In genomic region chr2:50751255-50752069, GRCh38 we compare ENCODE assay signal across 25 cellular contexts.
DNase-seq lines count a peak whose midpoint lies in the region; TF ChIP-seq lines count a peak whose summit lies in the region.
"Had no signal": no experiment of that assay in that cellular context is flagged by ENCODE, and none has a peak within 500 bp of the region (broad histone marks: within the 10 kb centered on the region; RNA-seq: fewer than 3 reads in every experiment).

No MANE protein-coding gene starts in this region.

- no peak overlapping the region for H3K4me3 ChIP-seq in tibial artery
- H3K4me3 ChIP-seq: breast epithelium, HAP-1, K562, lung, prostate gland, skin epidermis, suprapubic skin had no signal

- intact Hi-C loops in tibial artery (cut with DNase I; ENCODE audit: low total_unique reads): no loop called here

- H3K36me3 Mint-ChIP-seq in brain (no peaks in the 10 kb centered on the region), glutamatergic neuron (ENCODE audit: unreplicated experiment) (no peaks in the 10 kb centered on the region)
- H3K36me3 Mint-ChIP-seq: CD4-positive, CD25-positive, alpha-beta regulatory T cell had no signal

- peak overlapping the region in 2 of 5 experiments; percentile 41 to 73 for H3K4me3 Mint-ChIP-seq in brain
- peak overlapping the region; percentile 48 for H3K4me3 Mint-ChIP-seq in glutamatergic neuron (ENCODE audit: unreplicated experiment)
- H3K4me3 Mint-ChIP-seq: activated CD4-positive, alpha-beta memory T cell treated with anti-CD3 and anti-CD28 coated beads, Interleukin-2, amount 10 ng/mL, durations not matched to agents 7 days and 5 days; CD4-positive, CD25-positive, alpha-beta regulatory T cell; dendritic cell treated with granulocyte-macrophage colony-stimulating factor and Interleukin-4, amounts not matched to agents 40 ng/mL and 50 ng/mL, for 4 days had no signal

- H3K27me3 ChIP-seq in tibial artery: no peaks in the 10 kb centered on the region
- H3K27me3 ChIP-seq: breast epithelium, suprapubic skin had no signal

- peak; percentile 10 for DNase-seq in D341Med (ENCODE audit: low spot score)
- peak; percentile 96 for DNase-seq in NCI-H1694 treated with DMSO at 0.1 percent for 48 hours (lab: John Stamatoyannopoulos, UW)
- no peak for DNase-seq in glutamatergic neuron
- no peak for DNase-seq in HUDEP-2 (lab: John Stamatoyannopoulos, UW; ENCODE audit: unreplicated experiment in 76 of 76)
- no peak for DNase-seq in midbrain (lab: John Stamatoyannopoulos, UW)
- DNase-seq in NCI-H510A treated with DMSO at 0.1 percent for 48 hours (lab: John Stamatoyannopoulos, UW): no peak
- DNase-seq in tibial artery: no peak
- DNase-seq: activated CD4-positive, alpha-beta memory T cell treated with anti-CD3 and anti-CD28 coated beads, Interleukin-2, amount 10 ng/mL, durations not matched to agents 7 days and 5 days; activated gamma-delta T cell treated with Interleukin-2 at 50 U/mL for 16 hours; activated T-cell treated with anti-CD3 and anti-CD28 coated beads for 4 hours; CD4-positive, CD25-positive, alpha-beta regulatory T cell; DMS153; foreskin fibroblast; NCI-H187; stimulated activated CD4-positive, alpha-beta T cell treated with anti-CD3 and anti-CD28 coated beads, Interleukin-1b, Interleukin-23, amount 100 ng/mL, for 48 hours; SW 1271 had no signal

- peaks cover 73% of the 10 kb centered on the region for H3K4me1 Mint-ChIP-seq in brain
- H3K4me1 Mint-ChIP-seq in glutamatergic neuron (ENCODE audit: low read depth, unreplicated experiment): peaks cover 59% of the 10 kb centered on the region
- H3K4me1 Mint-ChIP-seq: activated CD4-positive, alpha-beta memory T cell treated with anti-CD3 and anti-CD28 coated beads, Interleukin-2, amount 10 ng/mL, durations not matched to agents 7 days and 5 days; CD4-positive, CD25-positive, alpha-beta regulatory T cell had no signal

- H3K27me3 Mint-ChIP-seq in brain (no peaks in the 10 kb centered on the region), glutamatergic neuron (ENCODE audit: unreplicated experiment) (no peaks in the 10 kb centered on the region)
- H3K27me3 Mint-ChIP-seq: activated CD4-positive, alpha-beta memory T cell treated with anti-CD3 and anti-CD28 coated beads, Interleukin-2, amount 10 ng/mL, durations not matched to agents 7 days and 5 days; CD4-positive, CD25-positive, alpha-beta regulatory T cell; dendritic cell treated with granulocyte-macrophage colony-stimulating factor and Interleukin-4, amounts not matched to agents 40 ng/mL and 50 ng/mL, for 4 days had no signal

- H3K27ac Mint-ChIP-seq in brain (peak overlapping the region in 4 of 5 experiments; percentile 45 to 82 (median 70)), glutamatergic neuron (ENCODE audit: unreplicated experiment) (peak overlapping the region; percentile 80)
- H3K27ac Mint-ChIP-seq: activated CD4-positive, alpha-beta memory T cell treated with anti-CD3 and anti-CD28 coated beads, Interleukin-2, amount 10 ng/mL, durations not matched to agents 7 days and 5 days; CD4-positive, CD25-positive, alpha-beta regulatory T cell; dendritic cell treated with granulocyte-macrophage colony-stimulating factor and Interleukin-4, amounts not matched to agents 40 ng/mL and 50 ng/mL, for 4 days had no signal

- H3K9me3 ChIP-seq in tibial artery: no peaks in the 10 kb centered on the region
- H3K9me3 ChIP-seq: breast epithelium, HAP-1, prostate gland, suprapubic skin had no signal

- TF ChIP-seq CTCF in brain (conservative IDR thresholded peaks at IDR 0.05): no peak
- no peak for TF ChIP-seq CTCF in glutamatergic neuron (IDR thresholded peaks at IDR 0.05; ENCODE audit: partially characterized antibody, unreplicated experiment)
- TF ChIP-seq CTCF in tibial artery (IDR thresholded peaks at IDR 0.05): no peak

- no peaks in the 10 kb centered on the region for H3K4me1 ChIP-seq in tibial artery
- H3K4me1 ChIP-seq: breast epithelium, prostate gland, suprapubic skin had no signal

- H3K9me3 Mint-ChIP-seq in brain: no peaks in the 10 kb centered on the region
- H3K9me3 Mint-ChIP-seq in glutamatergic neuron (ENCODE audit: unreplicated experiment): no peaks in the 10 kb centered on the region
- H3K9me3 Mint-ChIP-seq: activated CD4-positive, alpha-beta memory T cell treated with anti-CD3 and anti-CD28 coated beads, Interleukin-2, amount 10 ng/mL, durations not matched to agents 7 days and 5 days; dendritic cell treated with granulocyte-macrophage colony-stimulating factor and Interleukin-4, amounts not matched to agents 40 ng/mL and 50 ng/mL, for 4 days had no signal

- H3K36me3 ChIP-seq in tibial artery: no peaks in the 10 kb centered on the region
- H3K36me3 ChIP-seq: breast epithelium, HAP-1, prostate gland, suprapubic skin had no signal

- H3K27ac ChIP-seq in tibial artery: no peak overlapping the region
- H3K27ac ChIP-seq: breast epithelium, prostate gland, skin epidermis, suprapubic skin had no signal

Comparison
In these comparisons a context has a peak if more than half of its experiments do, and no peak if none do; other contexts are left out.
1. DNase-seq: peak in D341Med (single experiment) and NCI-H1694 treated with DMSO at 0.1 percent for 48 hours (single experiment); none in glutamatergic neuron (single experiment), HUDEP-2 (0 of 76), midbrain (single experiment), NCI-H510A treated with DMSO at 0.1 percent for 48 hours (single experiment) and tibial artery (0 of 2).